ENCODE assay signal across 8 cellular contexts in genomic region chr5:87940775-87941174, GRCh38.
"Had no signal": no experiment of that assay in that cellular context is flagged by ENCODE, and none has a peak within 500 bp of the region (broad histone marks: within the 10 kb centered on the region; RNA-seq: fewer than 3 reads in every experiment).

No MANE protein-coding gene starts in this region.

- FAIRE-seq: G401.6, GM12878, GM12891, GM12892, GM18507, GM19239 had no signal

- H3K4me3 ChIP-seq: GM12878 had no signal

- ATAC-seq: GM12878 had no signal

- DNase-seq: GDM1, GF-D8 had no signal
